ENCODE assay signal across 8 cellular contexts in the genomic region with DNA sequence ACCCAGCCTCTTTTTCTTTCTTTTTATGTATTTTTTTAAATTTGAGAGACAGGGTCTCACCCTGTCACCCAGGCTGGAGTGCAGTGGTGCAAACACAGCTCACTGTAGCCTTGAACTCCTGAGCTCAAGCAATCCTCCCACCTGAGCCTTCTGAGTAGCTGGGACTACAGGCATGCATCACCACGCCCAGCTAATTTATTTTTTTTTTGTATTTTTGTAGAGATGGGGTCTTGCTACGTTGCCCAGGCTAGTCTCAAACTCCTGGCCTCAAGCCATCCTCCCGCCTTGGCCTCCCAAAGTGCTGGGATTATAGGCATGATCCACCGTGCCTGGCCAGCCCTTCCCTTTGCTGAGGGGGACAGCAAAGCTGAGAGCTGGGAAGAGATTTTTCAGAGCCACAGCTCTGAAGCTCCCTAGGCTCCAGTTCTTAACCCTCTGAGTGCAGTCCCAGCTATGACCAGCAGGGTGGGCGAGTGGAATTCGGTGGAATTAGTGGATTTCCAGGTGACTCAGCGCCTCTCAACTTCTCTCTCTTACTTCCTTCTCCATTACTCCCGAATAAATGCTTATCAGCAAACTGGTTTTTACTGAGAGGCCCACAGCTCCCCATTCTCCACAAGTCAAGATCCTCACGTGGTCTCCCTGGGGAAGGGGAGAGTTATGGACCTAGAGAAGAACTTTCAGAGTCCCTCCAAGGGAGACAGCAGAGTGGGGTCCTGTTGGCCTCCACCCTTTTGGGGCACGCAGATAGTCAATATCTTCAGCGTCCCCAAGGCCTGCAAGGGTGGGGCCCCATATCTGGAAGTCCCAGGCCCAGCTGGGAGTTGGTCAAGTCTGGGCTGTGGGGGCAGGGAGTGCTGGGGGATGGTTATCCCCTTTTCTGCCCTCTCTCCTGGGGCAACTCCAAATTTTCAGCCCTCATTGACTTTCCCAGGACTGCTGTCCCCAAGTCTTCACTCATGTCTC. TPM values are rescaled to one million over a fixed set of nuclear protein-coding genes. Genes with fewer than 3 reads are reported as not detected.
A peak's percentile ranks its signal among the peaks of the same experiment; 100 is the strongest.
DNase-seq lines count a peak whose midpoint lies in the region; ATAC-seq and TF ChIP-seq lines count a peak whose summit lies in the region.

No MANE protein-coding gene starts in this region.

- no peak overlapping the region for H3K27ac Mint-ChIP-seq in activated naive CD8-positive, alpha-beta T cell treated with anti-CD3 and anti-CD28 coated beads, Interleukin-2, amount 50 U/mL, for 24 hours

- H3K27me3 Mint-ChIP-seq in activated naive CD8-positive, alpha-beta T cell treated with anti-CD3 and anti-CD28 coated beads, Interleukin-2, amount 50 U/mL, for 24 hours, result peaks cover 14% of the 10 kb centered on the region

- H3K9ac ChIP-seq in ES-I3 (ENCODE audit: low read depth, low read length), result peak overlapping the region; percentile 82
- no peak overlapping the region for H3K9ac ChIP-seq in trophoblast cell (ENCODE audit: low read length)

- H3K23ac ChIP-seq in trophoblast cell (ENCODE audit: low read length), result no peak overlapping the region

- peak overlapping the region; percentile 82 for H3K4me3 Mint-ChIP-seq in activated naive CD8-positive, alpha-beta T cell treated with anti-CD3 and anti-CD28 coated beads, Interleukin-2, amount 50 U/mL, for 24 hours

- peaks cover 32% of the 10 kb centered on the region for H3K4me1 Mint-ChIP-seq in activated naive CD8-positive, alpha-beta T cell treated with anti-CD3 and anti-CD28 coated beads, Interleukin-2, amount 50 U/mL, for 24 hours

- H3K4me2 ChIP-seq in trophoblast cell (ENCODE audit: low read length), result peak overlapping the region; percentile 74

- no peaks in the 10 kb centered on the region for H3K36me3 ChIP-seq in ES-I3 (ENCODE audit: insufficient read depth, low read length)
- H3K36me3 ChIP-seq in trophoblast cell (ENCODE audit: control insufficient read depth in 1 of 2, insufficient read depth in 2 of 2, low read length in 2 of 2), result no peaks in the 10 kb centered on the region
- H3K36me3 ChIP-seq in transverse colon, result no peaks in the 10 kb centered on the region

- H4K12ac ChIP-seq in trophoblast cell (ENCODE audit: low read depth, low read length), result peak overlapping the region; percentile 81

- H3K27ac ChIP-seq in trophoblast cell (ENCODE audit: low read depth, low read length) (peak overlapping the region; percentile 26), transverse colon (peak overlapping the region; percentile 93 to 95 (median 95))

- TF ChIP-seq POLR2A in NB4 (IDR thresholded peaks at IDR 0.05; ENCODE audit: extremely low read depth, insufficient read length) (no peak), transverse colon (IDR thresholded peaks at IDR 0.05) (no peak)

- TF ChIP-seq CTCF in NB4 (IDR thresholded peaks at IDR 0.05; ENCODE audit: low read depth, low read length) (peak; percentile 56), transverse colon (IDR thresholded peaks at IDR 0.05) (peak; percentile 83 to 97 (median 91))

- in situ Hi-C loops in transverse colon (cut with MboI; ENCODE audit: low pct_ligation_motif_present in 1 of 4, low pct_unique_long_range_greater_than_20kb in 1 of 4, low sequenced_read_pairs in 3 of 4), result no loop called here

- DNase-seq in NB4 (ENCODE audit: low read depth) (peak; percentile 68), SKM-1 treated with dmso at 0.1 percent for 144 hours (lab: John Stamatoyannopoulos, UW; ENCODE audit: unreplicated experiment) (peak; percentile 64), Right ventricle myocardium superior (peak; percentile 89), trophoblast cell (peak; percentile 95 to 100), transverse colon (peak; percentile 93)
- DNase-seq in activated naive CD8-positive, alpha-beta T cell treated with anti-CD3 and anti-CD28 coated beads, Interleukin-2, amount 50 U/mL, for 24 hours, result peak; percentile 86

- peak overlapping the region; percentile 48 for H2AFZ ChIP-seq in trophoblast cell (ENCODE audit: insufficient read depth, low read length, poor library complexity)

- H2BK12ac ChIP-seq in trophoblast cell (ENCODE audit: low read length), result peak overlapping the region; percentile 79

- ATAC-seq in activated naive CD8-positive, alpha-beta T cell treated with anti-CD3 and anti-CD28 coated beads, Interleukin-2, amount 50 U/mL, for 24 hours, result no peak
- ATAC-seq in Right ventricle myocardium superior (ENCODE audit: poor library complexity) (peak; percentile 21), HG03108 (IDR thresholded peaks at IDR 0.05; ENCODE audit: unreplicated experiment) (no peak)

- H4K91ac ChIP-seq in trophoblast cell (ENCODE audit: low read depth, low read length), result peak overlapping the region; percentile 70

- H3K27me3 ChIP-seq in trophoblast cell (ENCODE audit: insufficient read depth, low read length) (peaks cover 16% of the 10 kb centered on the region), transverse colon (peaks cover 10% of the 10 kb centered on the region)

- H3K4me3 ChIP-seq in NB4 (ENCODE audit: low read depth, low read length) (peak overlapping the region; percentile 59), trophoblast cell (ENCODE audit: low read depth, low read length) (no peak overlapping the region), transverse colon (peak overlapping the region in 3 of 4 donors; percentile 57 to 80 (median 79))

- H3K18ac ChIP-seq in trophoblast cell (ENCODE audit: low read length), result peak overlapping the region; percentile 29

- H2AK5ac ChIP-seq in trophoblast cell (ENCODE audit: low read length), result peak overlapping the region; percentile 83

- no CpG with 5 or more reads among the region's 11 CpGs for WGBS in trophoblast cell (ENCODE audit: extremely low coverage, insufficient coverage, insufficient read length)
- WGBS in transverse colon (ENCODE audit: low coverage in 1 of 2), 2 donors, result 19 to 43% methylated on average over 4 to 10 of the region's 11 CpGs

- H4K8ac ChIP-seq in trophoblast cell (ENCODE audit: low read depth, low read length), result peak overlapping the region; percentile 69

- peak overlapping the region; percentile 75 for H2BK120ac ChIP-seq in trophoblast cell (ENCODE audit: insufficient read depth, low read length, poor library complexity)

- peak overlapping the region; percentile 50 for H2BK5ac ChIP-seq in trophoblast cell (ENCODE audit: low read depth, low read length, poor library complexity)

- H3K14ac ChIP-seq in trophoblast cell (ENCODE audit: low read length), result peak overlapping the region; percentile 76

- no peaks in the 10 kb centered on the region for H3K36me3 Mint-ChIP-seq in activated naive CD8-positive, alpha-beta T cell treated with anti-CD3 and anti-CD28 coated beads, Interleukin-2, amount 50 U/mL, for 24 hours (ENCODE audit: low read depth)

- no peaks in the 10 kb centered on the region for H3K9me3 Mint-ChIP-seq in activated naive CD8-positive, alpha-beta T cell treated with anti-CD3 and anti-CD28 coated beads, Interleukin-2, amount 50 U/mL, for 24 hours

- no peaks in the 10 kb centered on the region for H3K9me3 ChIP-seq in ES-I3 (ENCODE audit: control insufficient read depth, insufficient read depth, low read length)
- H3K9me3 ChIP-seq in trophoblast cell (ENCODE audit: insufficient read depth, low read depth, low read length), result peaks cover 12% of the 10 kb centered on the region
- H3K9me3 ChIP-seq in transverse colon, result no peaks in the 10 kb centered on the region

- H3K4ac ChIP-seq in trophoblast cell (ENCODE audit: low read depth, low read length), result peak overlapping the region; percentile 6

- H3K79me2 ChIP-seq in trophoblast cell (ENCODE audit: control insufficient read depth, insufficient read depth, low read length, poor library complexity), result no peaks in the 10 kb centered on the region

- H3K79me1 ChIP-seq in trophoblast cell (ENCODE audit: low read length), result peaks cover 10% of the 10 kb centered on the region

- no peak for TF ChIP-seq EP300 in transverse colon (IDR thresholded peaks at IDR 0.05; ENCODE audit: low read depth)

- intact Hi-C loops in Right ventricle myocardium superior (cut with DNase I), result no loop called here
- intact Hi-C loops in transverse colon (cut with DNase I; ENCODE audit: low total_unique reads), result no loop called here

- H3K4me1 ChIP-seq in ES-I3 (ENCODE audit: insufficient read depth, low read length) (peaks cover 7% of the 10 kb centered on the region; the same call in 1 of the 2 replicates), trophoblast cell (ENCODE audit: control insufficient read depth in 1 of 2, insufficient read depth in 2 of 2, low read length in 2 of 2) (peaks cover 11 to 16% of the 10 kb centered on the region in 2 experiments), transverse colon (peaks cover 15 to 33% (median 30%) of the 10 kb centered on the region in 4 donors)

RNA-seq across cellular contexts. Expression of gene BLVRB, which starts 1.2 kb away (rescaled TPM):
- total RNA-seq in Right ventricle myocardium superior, result 117 TPM
- polyA plus RNA-seq in trophoblast cell (2013), result 69.2 and 70.1 TPM in 2 replicates
- 100 to 1,000 TPM in 3 of 4 donors, 10 to 100 TPM in 1; 81.5 to 193 (median 147) TPM for total RNA-seq in transverse colon

RNA-seq across cellular contexts. Expression of gene SPTBN4, which starts 2.5 kb away (rescaled TPM):
- 4.5 TPM for total RNA-seq in Right ventricle myocardium superior
- polyA plus RNA-seq in trophoblast cell (2013), result 0.30 and 0.33 TPM in 2 replicates
- total RNA-seq in transverse colon, result 1 to 10 TPM in 2 of 4 donors, under 1 TPM in 2; under 0.01 to 1.5 (median 0.99) TPM

RNA-seq across cellular contexts. Expression of gene SERTAD3, which starts 20.2 kb away (rescaled TPM):
- total RNA-seq in Right ventricle myocardium superior (22.7 TPM), transverse colon (10 to 100 TPM; 14.1 to 31.0 (median 22.2) TPM)
- polyA plus RNA-seq in trophoblast cell (2013), result 30.6 and 31.9 TPM in 2 replicates

RNA-seq across cellular contexts. Expression of gene SERTAD1, which starts 38.5 kb away (rescaled TPM):
- total RNA-seq in Right ventricle myocardium superior (10.9 TPM), transverse colon (10 to 100 TPM in 3 of 4 donors, 1 to 10 TPM in 1; 2.6 to 30.3 (median 18.4) TPM)
- 9.6 and 10.1 TPM in 2 replicates for polyA plus RNA-seq in trophoblast cell (2013)

RNA-seq across cellular contexts. Expression of gene PRX, which starts 51.2 kb away (rescaled TPM):
- total RNA-seq in Right ventricle myocardium superior (3.8 TPM), transverse colon (1 to 10 TPM; 1.5 to 5.0 (median 2.6) TPM)
- 1.9 and 2.0 TPM in 2 replicates for polyA plus RNA-seq in trophoblast cell (2013)
